Comparison of ENCODE assay signal across 2 cellular contexts in the genomic region with DNA sequence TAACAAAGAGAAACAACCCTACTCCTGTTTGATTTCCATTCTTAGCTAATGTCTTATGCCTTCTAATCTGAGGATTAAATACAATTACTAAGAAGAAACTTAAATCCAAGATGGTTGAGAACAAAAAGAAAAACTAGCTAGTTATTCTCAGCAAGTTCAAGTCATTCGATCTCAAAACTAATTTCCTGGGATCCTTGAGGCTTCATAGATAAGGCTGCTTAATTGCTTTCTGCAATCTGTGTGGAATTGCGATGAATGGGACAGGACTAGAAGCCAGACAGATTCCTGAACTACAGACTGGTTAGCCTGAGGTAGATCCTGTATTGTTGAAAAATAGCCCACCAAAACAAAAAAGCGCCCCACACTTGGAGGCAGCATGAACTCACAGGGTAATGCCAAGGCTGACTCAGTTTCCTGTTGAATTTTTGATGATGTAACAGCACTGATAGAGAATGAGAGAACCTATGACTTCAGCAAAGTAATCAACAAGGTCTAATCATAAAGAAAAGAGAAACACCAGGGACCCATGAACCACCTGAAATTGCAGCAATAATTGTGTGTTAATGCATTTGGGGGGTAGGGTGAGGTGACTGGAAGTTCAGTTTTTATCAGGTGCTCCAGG.
TF ChIP-seq lines count a peak whose summit lies in the region.

No MANE protein-coding gene starts in this region.

TF ChIP-seq in HepG2, 621 proteins besides CTCF, POLR2A, EP300 and RAD21:
- TF ChIP-seq TCF12 (IDR thresholded peaks at IDR 0.05): no peak
- no peak for TF ChIP-seq TCF12 (CRISPR knock-in tag; IDR thresholded peaks at IDR 0.05)
- TF ChIP-seq MED13 (CRISPR knock-in tag; IDR thresholded peaks at IDR 0.05): no peak
- TF ChIP-seq POLR2AphosphoS2 (IDR thresholded peaks at IDR 0.05; ENCODE audit: low read depth, low read length): no peak
- no peak for TF ChIP-seq KDM1A (CRISPR knock-in tag; IDR thresholded peaks at IDR 0.05)
- TF ChIP-seq ZBTB7B (CRISPR knock-in tag; IDR thresholded peaks at IDR 0.05): no peak
- no peak for TF ChIP-seq HCFC1 (IDR thresholded peaks at IDR 0.05; ENCODE audit: low read depth, low read length)
- TF ChIP-seq, protein P1, sequence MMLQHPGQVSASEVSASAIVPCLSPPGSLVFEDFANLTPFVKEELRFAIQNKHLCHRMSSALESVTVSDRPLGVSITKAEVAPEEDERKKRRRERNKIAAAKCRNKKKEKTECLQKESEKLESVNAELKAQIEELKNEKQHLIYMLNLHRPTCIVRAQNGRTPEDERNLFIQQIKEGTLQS (CRISPR knock-in tag; IDR thresholded peaks at IDR 0.05): no peak
- no peak for TF ChIP-seq RAD51 (IDR thresholded peaks at IDR 0.05; ENCODE audit: borderline replicate concordance)
- no peak for TF ChIP-seq REL (CRISPR knock-in tag; conservative IDR thresholded peaks at IDR 0.05)
- TF ChIP-seq, protein P2, sequence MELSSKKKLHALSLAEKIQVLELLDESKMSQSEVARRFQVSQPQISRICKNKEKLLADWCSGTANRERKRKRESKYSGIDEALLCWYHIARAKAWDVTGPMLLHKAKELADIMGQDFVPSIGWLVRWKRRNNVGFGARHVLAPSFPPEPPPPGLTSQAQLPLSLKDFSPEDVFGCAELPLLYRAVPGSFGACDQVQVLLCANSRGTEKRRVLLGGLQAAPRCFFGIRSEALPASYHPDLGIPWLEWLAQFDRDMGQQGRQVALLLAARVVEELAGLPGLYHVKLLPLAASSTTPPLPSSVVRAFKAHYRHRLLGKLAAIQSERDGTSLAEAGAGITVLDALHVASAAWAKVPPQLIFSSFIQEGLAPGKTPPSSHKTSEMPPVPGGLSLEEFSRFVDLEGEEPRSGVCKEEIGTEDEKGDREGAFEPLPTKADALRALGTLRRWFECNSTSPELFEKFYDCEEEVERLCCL (CRISPR knock-in tag; IDR thresholded peaks at IDR 0.05; ENCODE audit: borderline replicate concordance): no peak
- TF ChIP-seq ADNP (CRISPR knock-in tag; IDR thresholded peaks at IDR 0.05): no peak
- TF ChIP-seq, protein P3, sequence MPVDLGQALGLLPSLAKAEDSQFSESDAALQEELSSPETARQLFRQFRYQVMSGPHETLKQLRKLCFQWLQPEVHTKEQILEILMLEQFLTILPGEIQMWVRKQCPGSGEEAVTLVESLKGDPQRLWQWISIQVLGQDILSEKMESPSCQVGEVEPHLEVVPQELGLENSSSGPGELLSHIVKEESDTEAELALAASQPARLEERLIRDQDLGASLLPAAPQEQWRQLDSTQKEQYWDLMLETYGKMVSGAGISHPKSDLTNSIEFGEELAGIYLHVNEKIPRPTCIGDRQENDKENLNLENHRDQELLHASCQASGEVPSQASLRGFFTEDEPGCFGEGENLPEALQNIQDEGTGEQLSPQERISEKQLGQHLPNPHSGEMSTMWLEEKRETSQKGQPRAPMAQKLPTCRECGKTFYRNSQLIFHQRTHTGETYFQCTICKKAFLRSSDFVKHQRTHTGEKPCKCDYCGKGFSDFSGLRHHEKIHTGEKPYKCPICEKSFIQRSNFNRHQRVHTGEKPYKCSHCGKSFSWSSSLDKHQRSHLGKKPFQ (CRISPR knock-in tag; IDR thresholded peaks at IDR 0.05; ENCODE audit: insufficient replicate concordance): no peak
- TF ChIP-seq PAF1 (CRISPR knock-in tag; IDR thresholded peaks at IDR 0.05): no peak
- no peak for TF ChIP-seq SALL2 (CRISPR knock-in tag; IDR thresholded peaks at IDR 0.05)
- TF ChIP-seq YEATS2 (CRISPR knock-in tag; IDR thresholded peaks at IDR 0.05; ENCODE audit: borderline replicate concordance): no peak
- TF ChIP-seq FOXA1 (IDR thresholded peaks at IDR 0.05): no peak
- TF ChIP-seq FOXA1 (CRISPR knock-in tag; IDR thresholded peaks at IDR 0.05): no peak
- TF ChIP-seq, protein P4, sequence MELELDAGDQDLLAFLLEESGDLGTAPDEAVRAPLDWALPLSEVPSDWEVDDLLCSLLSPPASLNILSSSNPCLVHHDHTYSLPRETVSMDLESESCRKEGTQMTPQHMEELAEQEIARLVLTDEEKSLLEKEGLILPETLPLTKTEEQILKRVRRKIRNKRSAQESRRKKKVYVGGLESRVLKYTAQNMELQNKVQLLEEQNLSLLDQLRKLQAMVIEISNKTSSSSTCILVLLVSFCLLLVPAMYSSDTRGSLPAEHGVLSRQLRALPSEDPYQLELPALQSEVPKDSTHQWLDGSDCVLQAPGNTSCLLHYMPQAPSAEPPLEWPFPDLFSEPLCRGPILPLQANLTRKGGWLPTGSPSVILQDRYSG (CRISPR knock-in tag; IDR thresholded peaks at IDR 0.05): no peak
- no peak for TF ChIP-seq ZNF510 (CRISPR knock-in tag; IDR thresholded peaks at IDR 0.05; ENCODE audit: low read depth)
- no peak for TF ChIP-seq SUZ12 (IDR thresholded peaks at IDR 0.05; ENCODE audit: low read depth, low read length)
- TF ChIP-seq NFE2L1 (CRISPR knock-in tag; IDR thresholded peaks at IDR 0.05; ENCODE audit: borderline replicate concordance): no peak

TF ChIP-seq in endothelial cell of umbilical vein, 7 proteins besides CTCF, POLR2A, EP300 and RAD21:
- no peak for TF ChIP-seq POLR2AphosphoS5 (IDR thresholded peaks at IDR 0.05; ENCODE audit: insufficient read depth, low read depth, low read length)
- TF ChIP-seq JUN (IDR thresholded peaks at IDR 0.05; ENCODE audit: borderline replicate concordance, insufficient read depth, insufficient read length, low read depth): peak; percentile 45
- TF ChIP-seq FOS (IDR thresholded peaks at IDR 0.05; ENCODE audit: borderline replicate concordance, insufficient read depth, low read length): peak; percentile 53
TF ChIP-seq in endothelial cell of umbilical vein: peak in this region for 2.
